Comparison of ENCODE assay signal across 8 cellular contexts in the genomic region with DNA sequence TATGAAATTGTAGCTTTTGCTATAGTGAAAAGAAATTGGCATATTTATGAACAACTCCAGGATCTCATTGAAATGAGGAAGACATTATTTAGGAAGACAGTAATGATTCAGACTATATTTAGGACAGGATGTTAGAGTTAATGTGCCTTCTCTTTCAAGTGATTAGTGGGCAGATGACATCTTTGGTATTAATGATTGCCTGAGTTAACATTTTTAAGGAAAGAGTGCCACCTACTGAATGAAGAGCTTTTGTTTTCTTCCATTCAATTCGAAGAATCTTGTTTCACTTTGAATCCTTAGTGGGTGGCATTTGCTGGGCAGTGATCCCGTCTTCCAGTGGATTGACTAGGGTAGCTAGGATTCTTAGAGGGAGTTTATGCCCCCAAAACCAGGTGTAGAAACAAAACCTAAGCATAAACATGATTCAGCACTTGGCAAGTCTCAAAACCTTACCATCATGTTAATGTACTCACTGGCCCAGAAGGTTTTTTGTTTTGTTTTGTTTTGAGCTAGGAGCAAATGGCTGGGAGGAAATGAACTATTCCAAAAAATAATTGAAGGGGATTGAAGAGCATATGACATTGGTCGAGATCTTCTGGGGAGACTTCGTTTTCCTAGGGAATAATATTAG. TPM values are rescaled to one million over a fixed set of nuclear protein-coding genes. Genes with fewer than 3 reads are reported as not detected.
DNase-seq lines count a peak whose midpoint lies in the region; ATAC-seq and TF ChIP-seq lines count a peak whose summit lies in the region.

No MANE protein-coding gene starts in this region.

- 14 to 34% (median 21%) methylated on average over 4 of the region's 4 CpGs for WGBS in heart left ventricle, 4 donors

- peak overlapping the region in 10 of 12 donors; percentile 9 to 63 (median 32) for H3K27ac ChIP-seq in heart left ventricle

- peak overlapping the region in 3 of 12 donors; percentile 18 to 19 (median 19) for H3K4me3 ChIP-seq in heart left ventricle

- DNase-seq in DMS53 (lab: John Stamatoyannopoulos, UW) = peak; percentile 71
- peak; percentile 58 for DNase-seq in NCI-H1694 (lab: John Stamatoyannopoulos, UW)
- DNase-seq in activated T-helper 2 cell treated with anti-CD3 and anti-CD28 coated beads, Interferon-gamma antibody, Interleukin-2, Interleukin-4, amounts not matched to agents 10 μg/mL and 5 μg/mL and 100 μg/mL, durations not matched to agents 14 hours and 24 hours and 36 hours (ENCODE audit: low spot score) = no peak
- DNase-seq in heart left ventricle = no peak
- no peak for DNase-seq in sciatic nerve (ENCODE audit: low spot score)
- DNase-seq in activated effector memory CD4-positive, alpha-beta T cell treated with Interleukin-2 at 50 U/mL for 16 hours = no peak
- DNase-seq in UCSD-AML1 (lab: John Stamatoyannopoulos, UW; ENCODE audit: unreplicated experiment) = no peak

- H3K4me3 Mint-ChIP-seq in activated T-helper 2 cell treated with anti-CD3 and anti-CD28 coated beads, Interferon-gamma antibody, Interleukin-2, Interleukin-4, amounts not matched to agents 10 μg/mL and 5 μg/mL and 100 μg/mL, durations not matched to agents 14 hours and 24 hours and 36 hours (ENCODE audit: low read depth) = peak overlapping the region; percentile 49

- no peak for TF ChIP-seq POLR2A in heart left ventricle (IDR thresholded peaks at IDR 0.05)

- peak overlapping the region; percentile 56 for H3K27ac Mint-ChIP-seq in activated T-helper 2 cell treated with anti-CD3 and anti-CD28 coated beads, Interferon-gamma antibody, Interleukin-2, Interleukin-4, amounts not matched to agents 10 μg/mL and 5 μg/mL and 100 μg/mL, durations not matched to agents 14 hours and 24 hours and 36 hours

- intact Hi-C loops in activated T-helper 2 cell treated with anti-CD3 and anti-CD28 coated beads, Interferon-gamma antibody, Interleukin-2, Interleukin-4, amounts not matched to agents 10 μg/mL and 5 μg/mL and 100 μg/mL, durations not matched to agents 14 hours and 24 hours and 36 hours (cut with micrococcal nuclease) = loop anchor here (1.0 to 2.0 kb wide), 2 partner anchors 510 to 568 kb away; no protein-coding TSS in a partner anchor
- intact Hi-C loops in heart left ventricle (cut with DNase I) (loop anchor here in 8 of 10 donors (1.0 to 10.0 kb wide), 4 partner anchors 354 to 568 kb away; no protein-coding TSS in a partner anchor), sciatic nerve (cut with DNase I) (loop anchor here (2.0 kb wide), 1 partner anchor 568 kb away; no protein-coding TSS in a partner anchor)

- H3K4me1 ChIP-seq in heart left ventricle = peaks cover 0 to 86% (median 49%) of the 10 kb centered on the region in 12 donors

- peak; percentile 35 to 75 (median 61) for TF ChIP-seq CTCF in heart left ventricle (IDR thresholded peaks at IDR 0.05)

- H3K36me3 Mint-ChIP-seq in activated T-helper 2 cell treated with anti-CD3 and anti-CD28 coated beads, Interferon-gamma antibody, Interleukin-2, Interleukin-4, amounts not matched to agents 10 μg/mL and 5 μg/mL and 100 μg/mL, durations not matched to agents 14 hours and 24 hours and 36 hours (ENCODE audit: low read depth) = peaks cover 4% of the 10 kb centered on the region

- H3K27me3 Mint-ChIP-seq in activated T-helper 2 cell treated with anti-CD3 and anti-CD28 coated beads, Interferon-gamma antibody, Interleukin-2, Interleukin-4, amounts not matched to agents 10 μg/mL and 5 μg/mL and 100 μg/mL, durations not matched to agents 14 hours and 24 hours and 36 hours (ENCODE audit: low read depth) = no peaks in the 10 kb centered on the region

- ATAC-seq in GM19463 (IDR thresholded peaks at IDR 0.05; ENCODE audit: unreplicated experiment) (peak; percentile 73), heart left ventricle (peak; percentile 30 to 74 (median 67)), sciatic nerve (peak; percentile 78)

- no peaks in the 10 kb centered on the region for H3K27me3 ChIP-seq in heart left ventricle

- H3K9me3 Mint-ChIP-seq in activated T-helper 2 cell treated with anti-CD3 and anti-CD28 coated beads, Interferon-gamma antibody, Interleukin-2, Interleukin-4, amounts not matched to agents 10 μg/mL and 5 μg/mL and 100 μg/mL, durations not matched to agents 14 hours and 24 hours and 36 hours = no peaks in the 10 kb centered on the region

- H3K36me3 ChIP-seq in heart left ventricle = no peaks in the 10 kb centered on the region

- H3K4me1 Mint-ChIP-seq in activated T-helper 2 cell treated with anti-CD3 and anti-CD28 coated beads, Interferon-gamma antibody, Interleukin-2, Interleukin-4, amounts not matched to agents 10 μg/mL and 5 μg/mL and 100 μg/mL, durations not matched to agents 14 hours and 24 hours and 36 hours (ENCODE audit: low read depth) = peaks cover 56% of the 10 kb centered on the region

- no peaks in the 10 kb centered on the region for H3K9me3 ChIP-seq in heart left ventricle

RNA-seq across cellular contexts. Expression of a gene that starts 23.2 kb away (rescaled TPM):
- total RNA-seq in activated T-helper 2 cell treated with anti-CD3 and anti-CD28 coated beads, Interferon-gamma antibody, Interleukin-2, Interleukin-4, amounts not matched to agents 10 μg/mL and 5 μg/mL and 100 μg/mL, durations not matched to agents 14 hours and 24 hours and 36 hours = 19.9 and 20.7 TPM in 2 replicates
- total RNA-seq in heart left ventricle (10 to 100 TPM in 2 of 9 donors, 1 to 10 TPM in 7; 4.5 to 19.5 (median 7.2) TPM), sciatic nerve (28.4 TPM)
- polyA plus RNA-seq in heart left ventricle = 1 to 10 TPM; 2.1 to 2.9 TPM

Comparison
In these comparisons a context has a peak if more than half of its experiments do, and no peak if none do; other contexts are left out.
1. DNase-seq: peak in DMS53 (single experiment) and NCI-H1694 (single experiment); none in activated T-helper 2 cell treated with anti-CD3 and anti-CD28 coated beads, Interferon-gamma antibody, Interleukin-2, Interleukin-4, amounts not matched to agents 10 μg/mL and 5 μg/mL and 100 μg/mL, durations not matched to agents 14 hours and 24 hours and 36 hours (single experiment), heart left ventricle (0 of 5), sciatic nerve (single experiment), activated effector memory CD4-positive, alpha-beta T cell treated with Interleukin-2 at 50 U/mL for 16 hours (single experiment) and UCSD-AML1 (single experiment).
2. Peak in every context shown above with its lines, with median percentiles within 50 percentile points of each other: ATAC-seq.